Comparison of ENCODE assay signal across 17 cellular contexts in genomic region chr12:115140981-115141380, GRCh38.
DNase-seq lines count a peak whose midpoint lies in the region; TF ChIP-seq lines count a peak whose summit lies in the region.
"Had no signal": no experiment of that assay in that cellular context is flagged by ENCODE, and none has a peak within 500 bp of the region (broad histone marks: within the 10 kb centered on the region; RNA-seq: fewer than 3 reads in every experiment).

No MANE protein-coding gene starts in this region.

- no peaks in the 10 kb centered on the region for H4K20me1 ChIP-seq in neural progenitor cell (ENCODE audit: low read depth)
- no peaks in the 10 kb centered on the region for H4K20me1 ChIP-seq in SK-N-SH (ENCODE audit: insufficient read depth)
- H4K20me1 ChIP-seq: BLaER1 had no signal

- H3K27me3 ChIP-seq in neural progenitor cell: no peaks in the 10 kb centered on the region
- no peaks in the 10 kb centered on the region for H3K27me3 ChIP-seq in SK-N-SH (ENCODE audit: insufficient read depth)
- H3K27me3 ChIP-seq: BLaER1 had no signal

- CTCF ChIA-PET in SK-N-SH (lab: Yijun Ruan, JAX): interaction anchor here (1.1 to 1.4 kb wide), 2 partner anchors 12 to 19 kb away, joined by 3 to 5 read pairs; no protein-coding TSS in a partner anchor

- H3K4me1 ChIP-seq in neural progenitor cell (peaks cover 18% of the 10 kb centered on the region), SK-N-SH (ENCODE audit: control insufficient read depth in 1 of 2, insufficient read depth in 2 of 2, low read depth in 1 of 2, low read length in 1 of 2) (no peaks in the 10 kb centered on the region)
- H3K4me1 ChIP-seq: BLaER1, Caco-2, HAP-1 had no signal

- no peaks in the 10 kb centered on the region for H3K36me3 Mint-ChIP-seq in neural progenitor cell
- H3K36me3 Mint-ChIP-seq: CD8-positive, alpha-beta memory T cell had no signal

- H3K79me2 ChIP-seq in neural progenitor cell (ENCODE audit: low read depth): no peaks in the 10 kb centered on the region
- no peaks in the 10 kb centered on the region for H3K79me2 ChIP-seq in SK-N-SH (ENCODE audit: insufficient read depth)

- peaks cover 17% of the 10 kb centered on the region for H3K4me1 Mint-ChIP-seq in neural progenitor cell
- H3K4me1 Mint-ChIP-seq: CD8-positive, alpha-beta memory T cell had no signal

- no peak for TF ChIP-seq RAD21 in SK-N-SH (IDR thresholded peaks at IDR 0.05; ENCODE audit: low read length)

- DNase-seq in NCI-H82 (lab: John Stamatoyannopoulos, UW) (peak; percentile 46), NCI-H82 treated with DMSO at 0.1 percent for 48 hours (lab: John Stamatoyannopoulos, UW; ENCODE audit: unreplicated experiment) (no peak), RPMI7951 (ENCODE audit: low read depth) (peak; percentile 37), iPS-NIHi11 (ENCODE audit: low spot score) (peak; percentile 35), neural progenitor cell (ENCODE audit: low spot score) (peak; percentile 43), NCI-H2081 treated with DMSO at 0.1 percent for 48 hours (lab: John Stamatoyannopoulos, UW) (no peak), SK-N-SH (no peak)
- DNase-seq in effector CD4-positive, alpha-beta T cell: no peak
- DNase-seq: 8988T; AML-193; Caco-2; CD8-positive, alpha-beta memory T cell; DND-41; GF-D8 had no signal

- H3F3A ChIP-seq in neural progenitor cell (ENCODE audit: low read depth) (no peaks in the 10 kb centered on the region), SK-N-SH (replicated peaks; ENCODE audit: insufficient read depth) (no peaks in the 10 kb centered on the region)

- H3K4me2 ChIP-seq in neural progenitor cell (no peak overlapping the region), SK-N-SH (no peak overlapping the region)
- H3K4me2 ChIP-seq: BLaER1 had no signal

- H3K9me3 ChIP-seq in neural progenitor cell (ENCODE audit: low read depth) (no peaks in the 10 kb centered on the region), SK-N-SH (no peaks in the 10 kb centered on the region)
- H3K9me3 ChIP-seq: Caco-2, HAP-1 had no signal

- H2AFZ ChIP-seq in neural progenitor cell (replicated peaks) (peak overlapping the region; percentile 13), SK-N-SH (ENCODE audit: low read depth) (no peak overlapping the region)

- no peak overlapping the region for H3K27ac ChIP-seq in neural progenitor cell
- H3K27ac ChIP-seq in SK-N-SH (ENCODE audit: low read depth in 2 of 2, low read length in 1 of 2): no peak overlapping the region
- H3K27ac ChIP-seq: BLaER1, HL-60 had no signal

- POLR2A ChIA-PET in SK-N-SH (lab: Yijun Ruan, JAX): no interaction called here

- no peaks in the 10 kb centered on the region for H3K9me2 ChIP-seq in SK-N-SH

- TF ChIP-seq CTCF in neural progenitor cell (IDR thresholded peaks at IDR 0.05) (peak; percentile 17), SK-N-SH (IDR thresholded peaks at IDR 0.05) (no peak)

- 73% methylated on average over 4 of the region's 4 CpGs for WGBS in SK-N-SH (ENCODE audit: low lambda C conversion rate)

- H3K27ac Mint-ChIP-seq in neural progenitor cell: no peak overlapping the region
- H3K27ac Mint-ChIP-seq: CD8-positive, alpha-beta memory T cell had no signal

- no peak overlapping the region for H3K4me3 Mint-ChIP-seq in neural progenitor cell
- H3K4me3 Mint-ChIP-seq: CD8-positive, alpha-beta memory T cell had no signal

- peaks cover 7% of the 10 kb centered on the region for H3K9me3 Mint-ChIP-seq in neural progenitor cell

- H3K9ac ChIP-seq in neural progenitor cell: no peak overlapping the region
- no peak overlapping the region for H3K9ac ChIP-seq in SK-N-SH
- H3K9ac ChIP-seq: BLaER1 had no signal

- H3K36me3 ChIP-seq in neural progenitor cell (no peaks in the 10 kb centered on the region), SK-N-SH (replicated peaks in 1 of 2; ENCODE audit: control insufficient read depth in 1 of 2, insufficient read depth in 2 of 2, low read length in 1 of 2) (no peaks in the 10 kb centered on the region)
- H3K36me3 ChIP-seq: BLaER1, HAP-1 had no signal

- TF ChIP-seq EP300 in SK-N-SH (IDR thresholded peaks at IDR 0.05; ENCODE audit: borderline replicate concordance in 1 of 2, low read depth in 1 of 2, low read length in 1 of 2): no peak

- H3K27me3 Mint-ChIP-seq in neural progenitor cell (ENCODE audit: insufficient read depth, low read depth): peaks cover 5% of the 10 kb centered on the region

- no peak overlapping the region for H3K4me3 ChIP-seq in neural progenitor cell
- no peak overlapping the region for H3K4me3 ChIP-seq in SK-N-SH (ENCODE audit: low read depth in 2 of 2, low read length in 1 of 2)
- H3K4me3 ChIP-seq: BLaER1, HAP-1 had no signal

TF ChIP-seq in SK-N-SH, 30 proteins besides CTCF, POLR2A, EP300 and RAD21 (continues in another document):
- no peak for TF ChIP-seq FOXM1 (IDR thresholded peaks at IDR 0.05; ENCODE audit: low read depth)
- TF ChIP-seq NRF1 (IDR thresholded peaks at IDR 0.05; ENCODE audit: low read depth, low read length): no peak
- no peak for TF ChIP-seq MXI1 (IDR thresholded peaks at IDR 0.05; ENCODE audit: low read depth, low read length)
- no peak for TF ChIP-seq REST (IDR thresholded peaks at IDR 0.05; ENCODE audit: low read depth, low read length)
- TF ChIP-seq, protein P1, sequence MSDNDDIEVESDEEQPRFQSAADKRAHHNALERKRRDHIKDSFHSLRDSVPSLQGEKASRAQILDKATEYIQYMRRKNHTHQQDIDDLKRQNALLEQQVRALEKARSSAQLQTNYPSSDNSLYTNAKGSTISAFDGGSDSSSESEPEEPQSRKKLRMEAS (IDR thresholded peaks at IDR 0.05; ENCODE audit: low read depth): no peak
- no peak for TF ChIP-seq IRF3 (IDR thresholded peaks at IDR 0.05; ENCODE audit: low read depth, low read length)
- no peak for TF ChIP-seq TAF1 (IDR thresholded peaks at IDR 0.05; ENCODE audit: borderline replicate concordance, low read depth, low read length)
- TF ChIP-seq TEAD4 (IDR thresholded peaks at IDR 0.05; ENCODE audit: borderline replicate concordance, insufficient read depth): no peak
- TF ChIP-seq USF1 (IDR thresholded peaks at IDR 0.05; ENCODE audit: borderline replicate concordance, low read depth): no peak
- TF ChIP-seq JUND (IDR thresholded peaks at IDR 0.05): no peak
- no peak for TF ChIP-seq NFIC (IDR thresholded peaks at IDR 0.05; ENCODE audit: borderline replicate concordance)
- TF ChIP-seq USF2 (IDR thresholded peaks at IDR 0.05; ENCODE audit: borderline replicate concordance, low read depth, low read length): no peak
- no peak for TF ChIP-seq RXRA (IDR thresholded peaks at IDR 0.05; ENCODE audit: borderline replicate concordance, low read depth)
- no peak for TF ChIP-seq ELF1 (IDR thresholded peaks at IDR 0.05)
- TF ChIP-seq FOSL2 (IDR thresholded peaks at IDR 0.05; ENCODE audit: borderline replicate concordance, low read depth): no peak
- TF ChIP-seq SIN3A (IDR thresholded peaks at IDR 0.05; ENCODE audit: borderline replicate concordance, low read depth, low read length): no peak

Comparison
In these comparisons a context has a peak if more than half of its experiments do, and no peak if none do; other contexts are left out.
1. DNase-seq: peak in NCI-H82 (single experiment), RPMI7951 (single experiment), iPS-NIHi11 (single experiment) and neural progenitor cell (single experiment); none in NCI-H82 treated with DMSO at 0.1 percent for 48 hours (single experiment), NCI-H2081 treated with DMSO at 0.1 percent for 48 hours (single experiment), effector CD4-positive, alpha-beta T cell (single experiment) and SK-N-SH (single experiment).